22 cellular contexts compared by ENCODE assay signal in the genomic region with DNA sequence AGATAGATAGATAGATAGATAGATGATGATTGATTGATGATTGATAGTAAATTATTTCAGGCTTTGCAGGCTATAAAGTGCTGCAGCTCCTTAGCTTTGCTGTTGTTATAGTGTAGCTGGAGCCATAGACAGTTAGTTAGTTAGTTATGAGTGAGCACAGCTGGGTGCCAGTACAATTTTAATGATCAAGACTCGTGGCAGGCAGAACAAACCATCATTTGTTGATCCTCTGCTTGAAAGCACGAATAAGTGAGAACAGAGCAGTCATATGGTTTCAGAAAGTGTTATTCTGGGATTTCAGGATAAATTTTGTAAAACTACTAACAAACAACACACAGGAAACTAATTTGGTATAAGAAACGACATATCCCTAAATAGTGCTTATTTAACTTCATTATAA. TPM values are rescaled to one million over a fixed set of nuclear protein-coding genes. Genes with fewer than 3 reads are reported as not detected.
DNase-seq lines count a peak whose midpoint lies in the region; ATAC-seq, FAIRE-seq and TF ChIP-seq lines count a peak whose summit lies in the region.
"Had no signal": no experiment of that assay in that cellular context is flagged by ENCODE, and none has a peak within 500 bp of the region (broad histone marks: within the 10 kb centered on the region; RNA-seq: fewer than 3 reads in every experiment).

No MANE protein-coding gene starts in this region.

- no peak overlapping the region for H2BK15ac ChIP-seq in H9 (ENCODE audit: low read depth, low read length)

- no peak overlapping the region for H3K14ac ChIP-seq in H9 (ENCODE audit: insufficient read depth, low read length)

- H3K4ac ChIP-seq in H9 (ENCODE audit: low read depth, low read length), result no peak overlapping the region

- H2BK120ac ChIP-seq in H9 (ENCODE audit: low read depth, low read length, poor library complexity, severe bottlenecking), result no peak overlapping the region

- H3F3A ChIP-seq in PC-9 (ENCODE audit: insufficient read depth, low read depth), result peaks cover 5% of the 10 kb centered on the region; the same call in 1 of the 2 replicates

- H3K79me2 ChIP-seq in K562 (ENCODE audit: control insufficient read depth, insufficient read depth, low read length) (no peaks in the 10 kb centered on the region; the same call in 2 of the 3 replicates), H9 (ENCODE audit: insufficient read depth, low read length) (no peaks in the 10 kb centered on the region), PC-9 (ENCODE audit: low read depth) (no peaks in the 10 kb centered on the region)

- no peak overlapping the region for H3K23ac ChIP-seq in H9 (ENCODE audit: insufficient read length, low read depth, low read length)

- H3K56ac ChIP-seq in H9 (ENCODE audit: insufficient read length, low read depth, low read length), result no peak overlapping the region

- H3K79me1 ChIP-seq in H9 (ENCODE audit: insufficient read depth, low read depth, low read length, poor library complexity, severe bottlenecking), result no peaks in the 10 kb centered on the region

- H3K18ac ChIP-seq in H9 (ENCODE audit: insufficient read length, low read depth, low read length), result no peak overlapping the region

- H3K9ac ChIP-seq in K562 (ENCODE audit: insufficient read depth in 1 of 2, low read depth in 2 of 2, low read length in 2 of 2) (no peak overlapping the region), H9 (ENCODE audit: extremely low read depth, insufficient read length, low read length) (no peak overlapping the region)

- H2AFZ ChIP-seq in K562 (ENCODE audit: low read depth, low read length) (no peak overlapping the region), H9 (ENCODE audit: low read length) (no peak overlapping the region), PC-9 (no peak overlapping the region)

- H3K9me3 Mint-ChIP-seq in H9, result peaks cover 0 to 5% of the 10 kb centered on the region in 2 experiments; a peak in 1 of 5 replicates
- H3K9me3 Mint-ChIP-seq: CD8-positive, alpha-beta memory T cell had no signal

- H3K4me1 ChIP-seq in K562 (replicated peaks in 1 of 2; ENCODE audit: control insufficient read depth in 2 of 2, insufficient read depth in 2 of 2, low read length in 2 of 2) (no peaks in the 10 kb centered on the region), H9 (ENCODE audit: insufficient read depth, low read length) (no peaks in the 10 kb centered on the region; the same call in 1 of the 2 replicates), PC-9 (replicated peaks; ENCODE audit: insufficient read depth) (no peaks in the 10 kb centered on the region)

- H4K20me1 ChIP-seq in K562 (replicated peaks; ENCODE audit: control insufficient read depth, insufficient read depth, low read length) (no peaks in the 10 kb centered on the region), H9 (ENCODE audit: control insufficient read depth, insufficient read depth, insufficient read length) (no peaks in the 10 kb centered on the region), PC-9 (ENCODE audit: insufficient read depth) (peaks cover 9% of the 10 kb centered on the region; the same call in 1 of the 2 replicates)

- POLR2A ChIA-PET in K562 (lab: Yijun Ruan, JAX), result interaction anchor here (1.5 kb wide), 1 partner anchor 12 kb away, joined by 7 read pairs; no protein-coding TSS in a partner anchor
- POLR2A ChIA-PET in PC-9 (lab: Charles Lee; ENCODE audit: unreplicated experiment), result no interaction called here

- H3K4me3 ChIP-seq in K562, result no peak overlapping the region
- H3K4me3 ChIP-seq in PC-9, result no peak overlapping the region
- H3K4me3 ChIP-seq: SK-N-MC had no signal

- H4K91ac ChIP-seq in H9 (ENCODE audit: insufficient read length, low read depth, low read length), result no peak overlapping the region

- no peaks in the 10 kb centered on the region for H3K23me2 ChIP-seq in H9 (ENCODE audit: insufficient read length, low read depth, low read length, poor library complexity, severe bottlenecking)

- peaks cover 47 to 75% (median 73%) of the 10 kb centered on the region in 3 experiments for H3K36me3 Mint-ChIP-seq in H9 (ENCODE audit: insufficient read depth in 1 of 3, low read depth in 3 of 3)

- H3K4me3 Mint-ChIP-seq in H9, result no peak overlapping the region
- H3K4me3 Mint-ChIP-seq: CD8-positive, alpha-beta memory T cell had no signal

- TF ChIP-seq POLR2A in K562 (conservative IDR thresholded peaks at IDR 0.05), result no peak

- H3K27me3 ChIP-seq in K562 (ENCODE audit: control insufficient read depth in 2 of 2, insufficient read depth in 2 of 2, low read length in 2 of 2), result no peaks in the 10 kb centered on the region
- H3K27me3 ChIP-seq in H9 (ENCODE audit: insufficient read depth, low read length), result no peaks in the 10 kb centered on the region
- H3K27me3 ChIP-seq in PC-9 (ENCODE audit: insufficient read depth, low read depth), result no peaks in the 10 kb centered on the region

- TF ChIP-seq RAD21 in K562 (CRISPR knock-in tag; conservative IDR thresholded peaks at IDR 0.05 in 1 of 2, IDR thresholded peaks at IDR 0.05 in 1 of 2), result no peak

- FAIRE-seq in K562 (lab: Jason Lieb, UNC) (no peak), RCC 7860 (lab: Jason Lieb, UNC) (no peak)
- FAIRE-seq: GM12892, GM18507, HTR-8/SVneo had no signal

- H3K4me2 ChIP-seq in K562 (ENCODE audit: insufficient read depth, low read length), result no peak overlapping the region
- no peak overlapping the region for H3K4me2 ChIP-seq in H9 (ENCODE audit: insufficient read depth, insufficient read length, low read length)
- no peak overlapping the region for H3K4me2 ChIP-seq in PC-9

- ATAC-seq in K562 (no peak), HG03457 (IDR thresholded peaks at IDR 0.05; ENCODE audit: unreplicated experiment) (no peak)
- ATAC-seq: Panc1 had no signal

- no peaks in the 10 kb centered on the region for H3K9me3 ChIP-seq in K562 (replicated peaks; ENCODE audit: control insufficient read depth, insufficient read depth, low read depth, low read length)
- H3K9me3 ChIP-seq in H9 (ENCODE audit: control insufficient read depth, low read depth, low read length), result peaks cover 17% of the 10 kb centered on the region
- H3K9me3 ChIP-seq in PC-9 (ENCODE audit: insufficient read depth, low read depth), result no peaks in the 10 kb centered on the region

- no peak overlapping the region for H2BK5ac ChIP-seq in H9 (ENCODE audit: insufficient read length, low read length)

- no peak overlapping the region for H3T11ph ChIP-seq in H9 (ENCODE audit: low read length)

- WGBS in K562 (ENCODE audit: insufficient coverage, low coverage, missing lambda C conversion rate), result 76% methylated on average over 3 of the region's 3 CpGs
- WGBS in H9 (ENCODE audit: extremely low coverage, insufficient read length, low lambda C conversion rate), result no CpG with 5 or more reads among the region's 3 CpGs

- peaks cover 20 to 21% of the 10 kb centered on the region in 2 experiments for H3K4me1 Mint-ChIP-seq in H9

- in situ Hi-C loops in SK-MEL-5 (cut with HindIII; ENCODE audit: low pct_unique_long_range_greater_than_20kb, low sequenced_read_pairs) (no loop called here), K562 (cut with MboI) (no loop called here)

- DNase-seq in SK-MEL-5 (ENCODE audit: low read depth, low spot score) (peak; percentile 87), K562 (ENCODE audit: extremely low read depth in 1 of 4, low spot score in 3 of 4) (no peak), globus pallidus (ENCODE audit: low spot score) (peak; percentile 63), putamen (ENCODE audit: low spot score) (peak; percentile 24), H9 (no peak), PC-9 (no peak), RCC 7860 (ENCODE audit: low spot score) (no peak)
- DNase-seq: C1 segment of cervical spinal cord; CD8-positive, alpha-beta memory T cell; H7; IMR-90; Karpas-422; NCI-H1417 treated with DMSO at 0.1 percent for 48 hours; NCI-H187 treated with DMSO at 0.1 percent for 48 hours; NCI-H226; NCI-H524 had no signal

- H2BK20ac ChIP-seq in H9 (ENCODE audit: low read depth, low read length, poor library complexity, severe bottlenecking), result no peak overlapping the region

- H3K27ac Mint-ChIP-seq in H9, result no peak overlapping the region

- H3K9me2 ChIP-seq in PC-9 (ENCODE audit: insufficient read depth), result no peaks in the 10 kb centered on the region

- no peaks in the 10 kb centered on the region for H3K27me3 Mint-ChIP-seq in H9 (ENCODE audit: low read depth)
- H3K27me3 Mint-ChIP-seq: CD8-positive, alpha-beta memory T cell had no signal

- no peaks in the 10 kb centered on the region for H3K9me1 ChIP-seq in K562 (ENCODE audit: control insufficient read depth, insufficient read depth, low read length)

- H3K36me3 ChIP-seq in K562 (ENCODE audit: control insufficient read depth, insufficient read depth, low read length) (peaks cover 99% of the 10 kb centered on the region), PC-9 (ENCODE audit: low read depth) (peaks cover 48% of the 10 kb centered on the region)

- TF ChIP-seq EP300 in K562 (IDR thresholded peaks at IDR 0.05; ENCODE audit: low read length), result no peak

- TF ChIP-seq CTCF in K562 (IDR thresholded peaks at IDR 0.05 in 2 of 3, conservative IDR thresholded peaks at IDR 0.05 in 1 of 3; ENCODE audit: insufficient read depth in 2 of 3, low read depth in 1 of 3, low read length in 3 of 3) (no peak), H9 (conservative IDR thresholded peaks at IDR 0.05) (no peak), PC-9 (conservative IDR thresholded peaks at IDR 0.05) (no peak)

- intact Hi-C loops in K562 (cut with micrococcal nuclease) (no loop called here), PC-9 (cut with micrococcal nuclease; ENCODE audit: unreplicated experiment) (no loop called here)

- no peak overlapping the region for H4K5ac ChIP-seq in H9 (ENCODE audit: insufficient read length, low read depth, low read length)

- no peak overlapping the region for H4K8ac ChIP-seq in H9 (replicated peaks; ENCODE audit: insufficient read length, low read depth, low read length)

- no peak overlapping the region for H2AK5ac ChIP-seq in H9 (ENCODE audit: insufficient read length, low read length)

- CTCF ChIA-PET in K562 (lab: Yijun Ruan, JAX; ENCODE audit: low intra/inter-chr PET ratio), result no interaction called here
- CTCF ChIA-PET in PC-9 (lab: Charles Lee), result no interaction called here

- no TSS peak for BruUV-seq in K562 (replicated peaks; lab: Mats Ljungman, UMichigan)
- BruUV-seq in PC-9 (replicated peaks; lab: Mats Ljungman, UMichigan), result no TSS peak

- no peak overlapping the region for H2BK12ac ChIP-seq in H9 (ENCODE audit: insufficient read length, low read depth, low read length)

- H3K27ac ChIP-seq in K562 (ENCODE audit: extremely low read depth, low read depth, low read length), result no peak overlapping the region
- H3K27ac ChIP-seq in H9 (ENCODE audit: insufficient read length, low read depth, low read length), result no peak overlapping the region
- H3K27ac ChIP-seq in PC-9, result no peak overlapping the region

RNA-seq across cellular contexts. Expression of gene THOC1, which starts 53.9 kb away (rescaled TPM):
- 34.8 and 35.7 TPM in 2 replicates for total RNA-seq in SK-MEL-5 (2014; rRNA removed; shearing (Covaris generic))
- 13.5 and 25.6 TPM in 2 replicates for polyA plus RNA-seq in SK-MEL-5 (2015; cell fraction: cytosol; rRNA removed)
- 146 and 172 TPM in 2 replicates for polyA plus RNA-seq in SK-MEL-5 (2015; cell fraction: nucleus; rRNA removed)
- 140 and 675 TPM in 2 replicates for total RNA-seq in K562 (2011; cell fraction: chromatin; rRNA removed; ENCODE audit: low replicate concordance)
- 80.2 and 115 TPM in 2 replicates for total RNA-seq in K562 (2011; cell fraction: nucleolus; rRNA removed)
- total RNA-seq in K562 (2011; cell fraction: nucleoplasm; rRNA removed), result 243 and 305 TPM in 2 replicates
- total RNA-seq in K562 (2014; rRNA removed), result 70.9 and 77.6 TPM in 2 replicates
- 136 and 149 TPM in 2 replicates for total RNA-seq in K562 (2014; rRNA removed; fragmentation: Illumina TruSeq; extraction: Trizol)
- total RNA-seq in K562 (2015; rRNA removed; fragmentation: Illumina TruSeq; extraction: Trizol), result 116 and 120 TPM in 2 replicates
- 66.3 and 71.1 TPM in 2 replicates for total RNA-seq in K562 (2021)
- 143 and 150 TPM in 2 replicates for polyA plus RNA-seq in K562 (2011; rRNA removed)
- polyA plus RNA-seq in K562 (2011; cell fraction: cytosol; rRNA removed), result 6.6 and 22.6 TPM in 2 replicates
- polyA plus RNA-seq in K562 (2011; cell fraction: nucleus; rRNA removed), result 110 and 238 TPM in 2 replicates
- 51.4 and 58.9 TPM in 2 replicates for polyA plus RNA-seq in K562 (2012)
- 83.6 and 106 TPM in 2 replicates for polyA plus RNA-seq in K562 (2014; fragmentation: Illumina TruSeq; extraction: Trizol)
- polyA plus RNA-seq in K562 (2014; fragmentation: Nextera tagmentation; extraction: Ambion mirVana), result 100 to 1,000 TPM in 1 of 2 experiments, 10 to 100 TPM in 1; 87.1 to 139 TPM
- 88.4 and 107 TPM in 2 replicates for polyA plus RNA-seq in K562 (2014; rRNA removed)
- polyA minus RNA-seq in K562 (2011; rRNA and poly(A)+ RNA removed), result 168 and 237 TPM in 2 replicates
- 23.7 and 28.0 TPM in 2 replicates for polyA minus RNA-seq in K562 (2011; cell fraction: cytosol; rRNA and poly(A)+ RNA removed)
- polyA minus RNA-seq in K562 (2011; cell fraction: nucleus; rRNA and poly(A)+ RNA removed), result 139 and 282 TPM in 2 replicates
- total RNA-seq in H9 (2021), result 64.0 and 74.5 TPM in 2 replicates
- 50.8 and 55.6 TPM in 2 replicates for total RNA-seq in PC-9 (2021)

RNA-seq across cellular contexts. Expression of gene USP14, which starts 55.6 kb away (rescaled TPM):
- 16.8 and 18.4 TPM in 2 replicates for total RNA-seq in SK-MEL-5 (2014; rRNA removed; shearing (Covaris generic))
- 43.3 and 63.7 TPM in 2 replicates for polyA plus RNA-seq in SK-MEL-5 (2015; cell fraction: cytosol; rRNA removed)
- 47.1 and 50.2 TPM in 2 replicates for polyA plus RNA-seq in SK-MEL-5 (2015; cell fraction: nucleus; rRNA removed)
- 31.1 and 120 TPM in 2 replicates for total RNA-seq in K562 (2011; cell fraction: chromatin; rRNA removed; ENCODE audit: low replicate concordance)
- 14.7 and 20.5 TPM in 2 replicates for total RNA-seq in K562 (2011; cell fraction: nucleolus; rRNA removed)
- total RNA-seq in K562 (2011; cell fraction: nucleoplasm; rRNA removed), result 38.9 and 53.7 TPM in 2 replicates
- 18.7 and 20.5 TPM in 2 replicates for total RNA-seq in K562 (2014; rRNA removed)
- 34.3 and 37.5 TPM in 2 replicates for total RNA-seq in K562 (2014; rRNA removed; fragmentation: Illumina TruSeq; extraction: Trizol)
- total RNA-seq in K562 (2015; rRNA removed; fragmentation: Illumina TruSeq; extraction: Trizol), result 25.7 and 28.3 TPM in 2 replicates
- total RNA-seq in K562 (2021), result 114 and 122 TPM in 2 replicates
- 56.5 and 63.9 TPM in 2 replicates for polyA plus RNA-seq in K562 (2011; rRNA removed)
- polyA plus RNA-seq in K562 (2011; cell fraction: cytosol; rRNA removed), result 10.5 and 22.7 TPM in 2 replicates
- 24.4 and 57.0 TPM in 2 replicates for polyA plus RNA-seq in K562 (2011; cell fraction: nucleus; rRNA removed)
- polyA plus RNA-seq in K562 (2012), result 63.7 and 85.9 TPM in 2 replicates
- polyA plus RNA-seq in K562 (2014; fragmentation: Illumina TruSeq; extraction: Trizol), result 124 and 129 TPM in 2 replicates
- 10 to 100 TPM; 34.4 to 40.3 TPM for polyA plus RNA-seq in K562 (2014; fragmentation: Nextera tagmentation; extraction: Ambion mirVana)
- 44.6 and 67.2 TPM in 2 replicates for polyA plus RNA-seq in K562 (2014; rRNA removed)
- 35.5 and 64.2 TPM in 2 replicates for polyA minus RNA-seq in K562 (2011; rRNA and poly(A)+ RNA removed)
- 51.2 and 61.3 TPM in 2 replicates for polyA minus RNA-seq in K562 (2011; cell fraction: cytosol; rRNA and poly(A)+ RNA removed)
- 13.6 and 32.7 TPM in 2 replicates for polyA minus RNA-seq in K562 (2011; cell fraction: nucleus; rRNA and poly(A)+ RNA removed)
- total RNA-seq in H9 (2021), result 92.1 and 94.0 TPM in 2 replicates
- 66.6 and 83.8 TPM in 2 replicates for total RNA-seq in PC-9 (2021)

Comparison
In these comparisons a context has a peak if more than half of its experiments do, and no peak if none do; other contexts are left out.
1. DNase-seq: peak in SK-MEL-5 (single experiment), globus pallidus (single experiment) and putamen (single experiment); none in K562 (0 of 4), H9 (single experiment), PC-9 (0 of 2) and RCC 7860 (single experiment).